In the genomic region with DNA sequence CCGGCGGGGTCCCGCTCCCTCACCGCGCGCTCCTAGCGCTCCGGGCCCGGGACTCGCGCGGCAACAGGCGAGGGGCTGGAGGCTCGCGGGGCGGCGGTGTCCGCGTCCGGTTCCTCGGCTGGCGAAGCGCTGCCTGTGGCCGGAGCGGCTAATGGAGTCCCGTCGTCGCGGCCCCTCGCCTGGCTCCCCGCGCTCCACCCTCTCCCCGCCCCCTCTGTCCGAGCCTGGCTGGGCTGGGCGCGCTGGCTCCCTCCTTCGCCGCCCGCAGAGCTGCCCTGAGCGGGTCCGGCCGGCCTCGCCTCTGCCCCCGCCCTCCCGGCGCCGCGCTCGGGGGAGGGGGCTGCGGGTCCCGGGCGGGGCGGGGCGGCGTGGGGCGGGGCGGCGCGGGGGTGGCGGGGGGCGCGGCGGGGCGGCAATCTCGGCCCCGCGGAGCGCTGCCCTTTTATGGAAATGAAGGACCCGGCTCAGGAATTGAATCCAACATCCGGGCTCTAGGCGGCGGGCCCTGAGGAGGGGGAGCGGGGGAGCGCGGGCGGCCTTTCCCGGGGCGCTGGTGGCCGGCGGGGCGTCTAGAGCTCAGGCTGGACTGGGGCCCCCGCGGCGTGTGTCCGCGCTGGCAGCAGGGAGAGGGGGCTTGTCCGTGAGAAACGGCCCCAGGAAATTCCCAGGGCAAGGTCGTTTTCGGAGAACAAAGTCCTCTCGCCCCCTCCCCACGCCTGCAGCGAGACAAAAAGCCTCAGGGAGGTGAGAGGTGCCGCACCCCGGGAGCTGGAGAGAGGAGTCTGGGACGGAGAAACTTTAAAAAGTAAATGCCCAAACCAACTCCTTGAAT, we compare ENCODE assay signal across 1 cellular context.
TF ChIP-seq lines count a peak whose summit lies in the region.

A gene with protein sequence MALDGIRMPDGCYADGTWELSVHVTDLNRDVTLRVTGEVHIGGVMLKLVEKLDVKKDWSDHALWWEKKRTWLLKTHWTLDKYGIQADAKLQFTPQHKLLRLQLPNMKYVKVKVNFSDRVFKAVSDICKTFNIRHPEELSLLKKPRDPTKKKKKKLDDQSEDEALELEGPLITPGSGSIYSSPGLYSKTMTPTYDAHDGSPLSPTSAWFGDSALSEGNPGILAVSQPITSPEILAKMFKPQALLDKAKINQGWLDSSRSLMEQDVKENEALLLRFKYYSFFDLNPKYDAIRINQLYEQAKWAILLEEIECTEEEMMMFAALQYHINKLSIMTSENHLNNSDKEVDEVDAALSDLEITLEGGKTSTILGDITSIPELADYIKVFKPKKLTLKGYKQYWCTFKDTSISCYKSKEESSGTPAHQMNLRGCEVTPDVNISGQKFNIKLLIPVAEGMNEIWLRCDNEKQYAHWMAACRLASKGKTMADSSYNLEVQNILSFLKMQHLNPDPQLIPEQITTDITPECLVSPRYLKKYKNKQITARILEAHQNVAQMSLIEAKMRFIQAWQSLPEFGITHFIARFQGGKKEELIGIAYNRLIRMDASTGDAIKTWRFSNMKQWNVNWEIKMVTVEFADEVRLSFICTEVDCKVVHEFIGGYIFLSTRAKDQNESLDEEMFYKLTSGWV (minus strand): TSS at position 153 of the 832 bp plus-strand sequence. CDS start 482 bp downstream, outside the sequence.

TF ChIP-seq in HepG2, 621 proteins besides CTCF, POLR2A, EP300 and RAD21 (continued from another document and continues in another):
- TF ChIP-seq ZNF251 (CRISPR knock-in tag; IDR thresholded peaks at IDR 0.05) = no peak
- no peak for TF ChIP-seq FLYWCH1 (CRISPR knock-in tag; IDR thresholded peaks at IDR 0.05)
- no peak for TF ChIP-seq SSRP1 (CRISPR knock-in tag; IDR thresholded peaks at IDR 0.05)
- no peak for TF ChIP-seq HDAC6 (IDR thresholded peaks at IDR 0.05; ENCODE audit: low read depth, low read length)
- TF ChIP-seq SRSF4 (IDR thresholded peaks at IDR 0.05; ENCODE audit: low read depth, low read length, poor library complexity, severe bottlenecking) = no peak
- peak; percentile 58 for TF ChIP-seq MAZ (IDR thresholded peaks at IDR 0.05; ENCODE audit: borderline replicate concordance, low read depth, low read length)
- TF ChIP-seq MAZ (CRISPR knock-in tag; IDR thresholded peaks at IDR 0.05; ENCODE audit: low read depth) = peak; percentile 92
- TF ChIP-seq MYC (CRISPR knock-in tag; IDR thresholded peaks at IDR 0.05; ENCODE audit: borderline replicate concordance) = no peak
- TF ChIP-seq, protein P1, sequence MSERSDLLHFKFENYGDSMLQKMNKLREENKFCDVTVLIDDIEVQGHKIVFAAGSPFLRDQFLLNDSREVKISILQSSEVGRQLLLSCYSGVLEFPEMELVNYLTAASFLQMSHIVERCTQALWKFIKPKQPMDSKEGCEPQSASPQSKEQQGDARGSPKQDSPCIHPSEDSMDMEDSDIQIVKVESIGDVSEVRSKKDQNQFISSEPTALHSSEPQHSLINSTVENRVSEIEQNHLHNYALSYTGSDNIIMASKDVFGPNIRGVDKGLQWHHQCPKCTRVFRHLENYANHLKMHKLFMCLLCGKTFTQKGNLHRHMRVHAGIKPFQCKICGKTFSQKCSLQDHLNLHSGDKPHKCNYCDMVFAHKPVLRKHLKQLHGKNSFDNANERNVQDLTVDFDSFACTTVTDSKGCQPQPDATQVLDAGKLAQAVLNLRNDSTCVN (CRISPR knock-in tag; IDR thresholded peaks at IDR 0.05; ENCODE audit: borderline replicate concordance) = peak; percentile 89; the same call in 1 of the 2 replicates
- TF ChIP-seq MEF2D (CRISPR knock-in tag; IDR thresholded peaks at IDR 0.05) = no peak
- TF ChIP-seq UBTF (CRISPR knock-in tag; IDR thresholded peaks at IDR 0.05) = peak; percentile 93; the same call in 1 of the 2 replicates
- peak; percentile 59; the same call in 1 of the 2 replicates for TF ChIP-seq CBFB (CRISPR knock-in tag; IDR thresholded peaks at IDR 0.05)
- TF ChIP-seq HOXA5 (CRISPR knock-in tag; IDR thresholded peaks at IDR 0.05) = peak; percentile 14; the same call in 1 of the 2 replicates
- TF ChIP-seq ZNF414 (CRISPR knock-in tag; IDR thresholded peaks at IDR 0.05) = peak; percentile 58; the same call in 1 of the 2 replicates
- TF ChIP-seq SIX4 (CRISPR knock-in tag; IDR thresholded peaks at IDR 0.05) = no peak
- TF ChIP-seq ETV5 (CRISPR knock-in tag; IDR thresholded peaks at IDR 0.05; ENCODE audit: borderline replicate concordance) = no peak; the same call in 1 of the 2 replicates
- TF ChIP-seq ZNF772 (CRISPR knock-in tag; IDR thresholded peaks at IDR 0.05) = no peak
- no peak for TF ChIP-seq DNMT3B (CRISPR knock-in tag; conservative IDR thresholded peaks at IDR 0.05)
- TF ChIP-seq SRF (IDR thresholded peaks at IDR 0.05; ENCODE audit: low read depth, low read length) = peak; percentile 96
- TF ChIP-seq CBX1 (IDR thresholded peaks at IDR 0.05; ENCODE audit: low read depth) = no peak
- TF ChIP-seq ZNF567 (CRISPR knock-in tag; IDR thresholded peaks at IDR 0.05; ENCODE audit: borderline replicate concordance) = no peak
- TF ChIP-seq ZNF678 (CRISPR knock-in tag; IDR thresholded peaks at IDR 0.05) = no peak
- TF ChIP-seq MED1 (CRISPR knock-in tag; IDR thresholded peaks at IDR 0.05) = peak; percentile 13
- peak; percentile 74 for TF ChIP-seq GFI1 (CRISPR knock-in tag; IDR thresholded peaks at IDR 0.05; ENCODE audit: borderline replicate concordance)
- TF ChIP-seq, protein P2, sequence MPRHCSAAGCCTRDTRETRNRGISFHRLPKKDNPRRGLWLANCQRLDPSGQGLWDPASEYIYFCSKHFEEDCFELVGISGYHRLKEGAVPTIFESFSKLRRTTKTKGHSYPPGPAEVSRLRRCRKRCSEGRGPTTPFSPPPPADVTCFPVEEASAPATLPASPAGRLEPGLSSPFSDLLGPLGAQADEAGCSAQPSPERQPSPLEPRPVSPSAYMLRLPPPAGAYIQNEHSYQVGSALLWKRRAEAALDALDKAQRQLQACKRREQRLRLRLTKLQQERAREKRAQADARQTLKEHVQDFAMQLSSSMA (CRISPR knock-in tag; IDR thresholded peaks at IDR 0.05) = no peak
- no peak; the same call in 1 of the 2 replicates for TF ChIP-seq ZNF235 (CRISPR knock-in tag; IDR thresholded peaks at IDR 0.05; ENCODE audit: borderline replicate concordance)
- TF ChIP-seq SOX6 (IDR thresholded peaks at IDR 0.05) = no peak
- TF ChIP-seq SOX6 (CRISPR knock-in tag; IDR thresholded peaks at IDR 0.05) = no peak
- TF ChIP-seq ZNF790 (CRISPR knock-in tag; IDR thresholded peaks at IDR 0.05; ENCODE audit: borderline replicate concordance) = no peak
- TF ChIP-seq TGIF2 (CRISPR knock-in tag; IDR thresholded peaks at IDR 0.05) = no peak
- TF ChIP-seq KDM1A (CRISPR knock-in tag; IDR thresholded peaks at IDR 0.05) = no peak
- TF ChIP-seq ZNF281 (CRISPR knock-in tag; IDR thresholded peaks at IDR 0.05; ENCODE audit: borderline replicate concordance) = peak; percentile 71; the same call in 1 of the 2 replicates
- TF ChIP-seq HMGXB3 (CRISPR knock-in tag; IDR thresholded peaks at IDR 0.05; ENCODE audit: borderline replicate concordance) = no peak
- TF ChIP-seq HNRNPH1 (optimal IDR thresholded peaks at IDR 0.05; ENCODE audit: low read depth, low read length) = no peak
- no peak for TF ChIP-seq PBX2 (CRISPR knock-in tag; IDR thresholded peaks at IDR 0.05)
- TF ChIP-seq, protein P3, sequence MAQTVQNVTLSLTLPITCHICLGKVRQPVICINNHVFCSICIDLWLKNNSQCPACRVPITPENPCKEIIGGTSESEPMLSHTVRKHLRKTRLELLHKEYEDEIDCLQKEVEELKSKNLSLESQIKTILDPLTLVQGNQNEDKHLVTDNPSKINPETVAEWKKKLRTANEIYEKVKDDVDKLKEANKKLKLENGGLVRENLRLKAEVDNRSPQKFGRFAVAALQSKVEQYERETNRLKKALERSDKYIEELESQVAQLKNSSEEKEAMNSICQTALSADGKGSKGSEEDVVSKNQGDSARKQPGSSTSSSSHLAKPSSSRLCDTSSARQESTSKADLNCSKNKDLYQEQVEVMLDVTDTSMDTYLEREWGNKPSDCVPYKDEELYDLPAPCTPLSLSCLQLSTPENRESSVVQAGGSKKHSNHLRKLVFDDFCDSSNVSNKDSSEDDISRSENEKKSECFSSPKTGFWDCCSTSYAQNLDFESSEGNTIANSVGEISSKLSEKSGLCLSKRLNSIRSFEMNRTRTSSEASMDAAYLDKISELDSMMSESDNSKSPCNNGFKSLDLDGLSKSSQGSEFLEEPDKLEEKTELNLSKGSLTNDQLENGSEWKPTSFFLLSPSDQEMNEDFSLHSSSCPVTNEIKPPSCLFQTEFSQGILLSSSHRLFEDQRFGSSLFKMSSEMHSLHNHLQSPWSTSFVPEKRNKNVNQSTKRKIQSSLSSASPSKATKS (CRISPR knock-in tag; IDR thresholded peaks at IDR 0.05) = no peak
- TF ChIP-seq DDIT3 (CRISPR knock-in tag; IDR thresholded peaks at IDR 0.05) = no peak
- no peak for TF ChIP-seq TCF7L2 (IDR thresholded peaks at IDR 0.05; ENCODE audit: low read depth, low read length)
- no peak for TF ChIP-seq ATM (IDR thresholded peaks at IDR 0.05; ENCODE audit: borderline replicate concordance)
- peak; percentile 39; the same call in 1 of the 2 replicates for TF ChIP-seq KLF6 (CRISPR knock-in tag; IDR thresholded peaks at IDR 0.05)
- TF ChIP-seq CEBPG (CRISPR knock-in tag; IDR thresholded peaks at IDR 0.05) = no peak
